Comparison of ENCODE assay signal across 8 cellular contexts in the genomic region with DNA sequence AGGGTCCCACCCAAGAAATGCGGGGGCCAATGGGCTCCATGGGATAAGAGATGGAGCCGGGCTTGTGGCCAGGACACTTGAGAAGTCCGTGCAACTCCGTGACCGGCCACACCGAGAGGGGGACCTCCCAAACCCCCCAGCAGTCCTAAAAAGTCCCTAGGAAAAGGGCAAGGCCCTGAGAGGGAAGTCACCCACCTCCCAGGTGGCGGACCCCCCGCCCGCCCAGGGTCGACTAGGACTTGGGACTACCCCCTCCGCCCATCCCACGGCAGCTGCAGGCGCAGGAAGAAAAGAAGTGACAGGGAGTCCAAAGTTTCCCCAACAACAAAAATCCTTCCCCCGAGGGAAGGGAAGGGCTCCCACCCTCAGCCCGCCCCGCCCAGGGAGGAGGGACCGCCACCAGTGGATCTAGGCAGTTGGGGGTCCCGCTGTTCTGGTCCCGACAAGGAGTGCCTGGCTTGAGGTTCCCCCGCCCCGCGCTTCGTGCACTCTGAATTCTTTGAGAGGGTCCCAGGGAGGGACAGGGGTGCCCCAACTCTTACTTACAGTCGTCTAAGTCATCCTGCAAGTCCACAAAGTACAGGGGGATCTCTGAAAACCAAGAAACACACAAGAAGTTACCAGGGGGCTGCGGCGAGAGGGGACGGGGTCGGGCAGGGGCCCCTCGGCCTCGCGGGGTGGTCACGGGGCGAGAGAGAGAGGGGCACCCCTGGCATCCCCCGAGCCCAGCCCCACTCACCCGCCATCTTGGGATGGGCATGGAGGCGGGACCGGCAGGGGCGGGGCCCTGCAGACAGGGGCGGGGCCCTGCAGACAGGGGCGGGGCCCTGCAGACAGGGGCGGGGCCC. TPM values are rescaled to one million over a fixed set of nuclear protein-coding genes. Genes with fewer than 3 reads are reported as not detected.
A peak's percentile ranks its signal among the peaks of the same experiment; 100 is the strongest.
DNase-seq lines count a peak whose midpoint lies in the region; ATAC-seq and TF ChIP-seq lines count a peak whose summit lies in the region.

No MANE protein-coding gene starts in this region.

- no TSS peak for BruUV-seq in PC-3 (replicated peaks; lab: Mats Ljungman, UMichigan)

- peak; percentile 50 for ATAC-seq in HG02763 (IDR thresholded peaks at IDR 0.05; ENCODE audit: unreplicated experiment)
- peak; percentile 50 for ATAC-seq in PC-3

- TF ChIP-seq CTCF in PC-3 (conservative IDR thresholded peaks at IDR 0.05; ENCODE audit: low read depth, low read length): no peak
- TF ChIP-seq CTCF in parathyroid adenoma (IDR thresholded peaks at IDR 0.05): no peak

- H3K27ac Mint-ChIP-seq in activated naive CD8-positive, alpha-beta T cell: peak overlapping the region; percentile 92

- H3K27me3 ChIP-seq in PC-3 (ENCODE audit: low read length): no peaks in the 10 kb centered on the region
- H3K27me3 ChIP-seq in parathyroid adenoma (ENCODE audit: control insufficient read depth, insufficient read depth, low read length): no peaks in the 10 kb centered on the region

- peaks cover 73% of the 10 kb centered on the region for H3K4me1 Mint-ChIP-seq in activated naive CD8-positive, alpha-beta T cell (ENCODE audit: low read depth)

- peak; percentile 43 for DNase-seq in NK-92 treated with Interleukin-12 subunit alpha and Interleukin-12 subunit beta, amount 100 ng/mL, for 24 hours (lab: John Stamatoyannopoulos, UW)
- no peak for DNase-seq in NK-92 (lab: John Stamatoyannopoulos, UW; ENCODE audit: unreplicated experiment)
- DNase-seq in PC-3: peak; percentile 39
- DNase-seq in head of caudate nucleus: peak in 37 of 42 donors; percentile 13 to 83 (median 58)
- DNase-seq in NCI-H187 (lab: John Stamatoyannopoulos, UW): no peak

- intact Hi-C loops in PC-3 (cut with micrococcal nuclease) (loop anchor here (5.0 kb wide), 1 partner anchor 78 kb away; the partner anchor contains the start of gene VAPB), head of caudate nucleus (cut with DNase I) (no loop called here)

- H3K4me1 ChIP-seq in PC-3 (ENCODE audit: insufficient read depth, low read length) (peaks cover 49% of the 10 kb centered on the region), parathyroid adenoma (no peaks in the 10 kb centered on the region)

- peak overlapping the region; percentile 83 for H2AFZ ChIP-seq in PC-3 (ENCODE audit: low read length)
- H2AFZ ChIP-seq in parathyroid adenoma: peak overlapping the region; percentile 94

- H3K9me3 ChIP-seq in PC-3 (ENCODE audit: low read length) (no peaks in the 10 kb centered on the region), parathyroid adenoma (ENCODE audit: control insufficient read depth, low read length) (no peaks in the 10 kb centered on the region)

- no peaks in the 10 kb centered on the region for H3K9me3 Mint-ChIP-seq in activated naive CD8-positive, alpha-beta T cell (ENCODE audit: low read depth)

- peaks cover 43% of the 10 kb centered on the region for H3K79me2 ChIP-seq in PC-3 (ENCODE audit: low read length)
- peaks cover 17% of the 10 kb centered on the region for H3K79me2 ChIP-seq in parathyroid adenoma

- H3K4me3 ChIP-seq in PC-3 (ENCODE audit: low read length) (peak overlapping the region; percentile 86), parathyroid adenoma (ENCODE audit: low read depth, low read length) (peak overlapping the region; percentile 58)

- peaks cover 13% of the 10 kb centered on the region; the same call in 1 of the 2 replicates for H4K20me1 ChIP-seq in PC-3 (ENCODE audit: low read length)

- no peaks in the 10 kb centered on the region for H3K9me2 ChIP-seq in PC-3 (replicated peaks; ENCODE audit: low read length)

- H3K36me3 ChIP-seq in PC-3 (ENCODE audit: low read depth, low read length) (peaks cover 17% of the 10 kb centered on the region), parathyroid adenoma (ENCODE audit: control insufficient read depth, insufficient read depth, low read length) (no peaks in the 10 kb centered on the region)

- H3K4me2 ChIP-seq in PC-3 (ENCODE audit: low read length): peak overlapping the region; percentile 83
- H3K4me2 ChIP-seq in parathyroid adenoma (ENCODE audit: low read length): peak overlapping the region; percentile 45

- CTCF ChIA-PET in PC-3 (lab: Charles Lee): no interaction called here

- H3K9ac ChIP-seq in PC-3 (ENCODE audit: low read length) (peak overlapping the region; percentile 75), parathyroid adenoma (no peak overlapping the region)

- peaks cover 9% of the 10 kb centered on the region for H3K36me3 Mint-ChIP-seq in activated naive CD8-positive, alpha-beta T cell

- H3F3A ChIP-seq in PC-3 (ENCODE audit: low read length, unreplicated experiment): no peaks in the 10 kb centered on the region

- H3K27me3 Mint-ChIP-seq in activated naive CD8-positive, alpha-beta T cell: no peaks in the 10 kb centered on the region

- peak overlapping the region; percentile 74 for H3K4me3 Mint-ChIP-seq in activated naive CD8-positive, alpha-beta T cell

- POLR2A ChIA-PET in PC-3 (lab: Charles Lee; ENCODE audit: unreplicated experiment): no interaction called here

- H3K27ac ChIP-seq in PC-3 (ENCODE audit: low read length) (no peak overlapping the region), parathyroid adenoma (peak overlapping the region; percentile 51)

RNA-seq across cellular contexts. Expression of gene RAB22A, which starts 0.6 kb away (rescaled TPM):
- total RNA-seq in PC-3 (2014; rRNA removed): 47.4 and 55.0 TPM in 2 replicates

Comparison
In these comparisons a context has a peak if more than half of its experiments do, and no peak if none do; other contexts are left out.
1. DNase-seq: peak in NK-92 treated with Interleukin-12 subunit alpha and Interleukin-12 subunit beta, amount 100 ng/mL, for 24 hours (single experiment), PC-3 (single experiment) and head of caudate nucleus (37 of 42); none in NK-92 (single experiment) and NCI-H187 (0 of 2).